1 cellular context compared by ENCODE assay signal in the genomic region with DNA sequence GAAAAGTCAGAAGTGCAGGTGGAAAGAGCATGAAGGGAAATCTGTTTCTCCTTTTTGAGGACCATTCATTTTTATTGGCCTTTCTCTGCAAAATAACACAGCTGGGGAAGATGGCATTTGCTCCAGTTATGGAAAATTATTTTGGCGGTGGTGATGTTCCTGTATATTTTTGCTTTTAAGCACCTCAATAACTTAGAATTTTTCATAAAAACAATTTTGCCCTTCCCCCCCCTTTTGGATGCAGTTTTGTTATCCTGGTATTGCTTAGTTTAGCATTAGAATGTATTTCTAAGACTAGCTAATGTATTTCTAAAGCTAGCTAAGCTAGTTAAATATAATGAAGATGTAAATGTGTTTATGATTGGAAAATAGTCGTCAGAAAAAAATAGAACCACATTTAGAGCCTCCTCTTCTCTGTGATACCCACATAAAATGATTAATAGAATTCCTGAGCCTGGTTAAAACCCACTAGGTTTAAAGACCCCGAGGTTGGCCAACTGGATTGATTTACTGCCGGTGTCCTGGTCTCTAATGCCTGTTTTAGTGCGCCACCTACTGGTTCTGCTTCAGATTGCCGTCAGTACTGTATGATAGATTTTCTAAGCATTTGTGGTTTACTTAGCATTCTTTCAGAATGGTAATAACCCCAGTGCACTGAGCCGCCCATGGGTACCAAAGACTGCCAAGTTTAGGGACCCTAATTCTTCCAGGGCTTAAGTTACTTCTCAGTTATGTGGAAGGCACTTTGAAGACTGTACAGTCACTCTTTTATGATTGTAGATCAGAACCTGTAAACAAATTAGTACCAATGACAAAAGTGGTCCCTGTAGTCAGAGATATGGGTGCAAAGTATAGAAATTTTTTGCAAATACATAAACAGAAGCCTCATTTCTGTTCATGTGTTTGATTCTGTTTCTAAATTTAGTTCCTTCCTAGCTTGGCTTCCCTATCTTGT.
TF ChIP-seq lines count a peak whose summit lies in the region.

No MANE protein-coding gene starts in this region.

TF ChIP-seq in Ishikawa, 13 proteins besides CTCF, POLR2A, EP300 and RAD21 (continued from another document):
- TF ChIP-seq TEAD4 (IDR thresholded peaks at IDR 0.05) (no peak), YY1 (IDR thresholded peaks at IDR 0.05; ENCODE audit: low read depth) (no peak), CREB1 (IDR thresholded peaks at IDR 0.05; ENCODE audit: low read depth) (no peak)
TF ChIP-seq in Ishikawa: peak in this region for 0.
